ENCODE assay signal across 12 cellular contexts in genomic region chr9:20015427-20015931, GRCh38.
DNase-seq lines count a peak whose midpoint lies in the region; ATAC-seq, FAIRE-seq and TF ChIP-seq lines count a peak whose summit lies in the region.
"Had no signal": no experiment of that assay in that cellular context is flagged by ENCODE, and none has a peak within 500 bp of the region (broad histone marks: within the 10 kb centered on the region; RNA-seq: fewer than 3 reads in every experiment).

No MANE protein-coding gene starts in this region.

- FAIRE-seq in GM18507 (lab: Jason Lieb, UNC) = peak; percentile 66
- FAIRE-seq in GM12878 (lab: Jason Lieb, UNC) = no peak
- FAIRE-seq: colon had no signal

- DNase-seq in GM18507 (ENCODE audit: extremely low spot score, insufficient read length, low read depth) = no peak
- peak; percentile 61 for DNase-seq in Jurkat, Clone E6-1 (ENCODE audit: low read depth, low spot score)
- DNase-seq in GM12878 (ENCODE audit: low read depth, low spot score) = peak; percentile 9
- DNase-seq in NCI-H748 (lab: John Stamatoyannopoulos, UW; ENCODE audit: unreplicated experiment) = no peak
- no peak for DNase-seq in SHP77 (lab: John Stamatoyannopoulos, UW)
- DNase-seq in NCI-H526 (lab: John Stamatoyannopoulos, UW) = no peak
- DNase-seq: activated CD8-positive, alpha-beta memory T cell treated with anti-CD3 and anti-CD28 coated beads, Interleukin-2, amount 50 U/mL, for 48 hours; GF-D8; heart left ventricle had no signal

- 64% methylated on average over 2 of the region's 2 CpGs for WGBS in GM12878 (ENCODE audit: insufficient coverage, insufficient replicate concordance, low lambda C conversion rate, missing lambda C conversion rate)

- H3K36me3 ChIP-seq in GM12878 (ENCODE audit: control insufficient read depth in 2 of 2, insufficient read depth in 2 of 2, low read length in 1 of 2) = no peaks in the 10 kb centered on the region
- H3K36me3 ChIP-seq: heart left ventricle had no signal

- H3K4me2 ChIP-seq in GM12878 (ENCODE audit: control insufficient read depth, insufficient read depth) = no peak overlapping the region

- intact Hi-C loops in GM12878 (cut with micrococcal nuclease; ENCODE audit: unreplicated experiment) = no loop called here

- H3K27me3 ChIP-seq in GM12878 (replicated peaks in 1 of 2; ENCODE audit: control insufficient read depth in 2 of 2, insufficient read depth in 2 of 2, low read length in 1 of 2) = no peaks in the 10 kb centered on the region
- H3K27me3 ChIP-seq: heart left ventricle had no signal

- no peak for TF ChIP-seq RAD21 in GM12878 (IDR thresholded peaks at IDR 0.05; ENCODE audit: insufficient read depth, low read depth, low read length)

- POLR2A ChIA-PET in GM12878 (lab: Charles Lee) = no interaction called here

- H3K9me3 ChIP-seq in GM12878 (replicated peaks; ENCODE audit: control insufficient read depth, insufficient read depth, low read length) = no peaks in the 10 kb centered on the region

- CTCF ChIA-PET in GM12878 (lab: Yijun Ruan, JAX) = interaction anchor here (1.1 to 1.5 kb wide), 3 partner anchors 11 to 17 kb away, joined by 3 to 4 read pairs (median 4); no protein-coding TSS in a partner anchor

- peak overlapping the region; percentile 46 for H2AFZ ChIP-seq in GM12878 (ENCODE audit: control insufficient read depth, low read depth, low read length)

- RAD21 ChIA-PET in GM12878 (lab: Charles Lee; ENCODE audit: unreplicated experiment) = interaction anchor here (0.7 kb wide), 1 partner anchor 15 kb away, joined by 3 read pairs; no protein-coding TSS in a partner anchor

- H3K4me3 ChIP-seq in Jurkat, Clone E6-1 (ENCODE audit: low read length) = no peak overlapping the region
- no peak overlapping the region for H3K4me3 ChIP-seq in GM12878
- H3K4me3 ChIP-seq: heart left ventricle had no signal

- no peaks in the 10 kb centered on the region for H3K79me2 ChIP-seq in GM12878 (ENCODE audit: control insufficient read depth, insufficient read depth, low read length)

- no peaks in the 10 kb centered on the region for H4K20me1 ChIP-seq in GM12878 (ENCODE audit: control insufficient read depth, insufficient read depth)

- no TSS peak for BruUV-seq in GM12878 (replicated peaks; lab: Mats Ljungman, UMichigan)

- H3K27ac ChIP-seq in GM12878 (ENCODE audit: control insufficient read depth, insufficient read depth) = no peak overlapping the region

- TF ChIP-seq EP300 in GM12878 (IDR thresholded peaks at IDR 0.05; ENCODE audit: borderline replicate concordance in 1 of 2, control insufficient read depth in 1 of 2, low read depth in 2 of 2, low read length in 2 of 2) = no peak

- H3K9ac ChIP-seq in GM12878 (ENCODE audit: control insufficient read depth, insufficient read depth, low read length) = no peak overlapping the region

- H3K4me1 ChIP-seq in GM12878 (ENCODE audit: control insufficient read depth, insufficient read depth, low read length) = no peaks in the 10 kb centered on the region

- peak; percentile 83 for ATAC-seq in GM21381 (IDR thresholded peaks at IDR 0.05; ENCODE audit: unreplicated experiment)
- ATAC-seq in GM12878 = peak; percentile 68
- no peak for ATAC-seq in HG02588 (IDR thresholded peaks at IDR 0.05; ENCODE audit: unreplicated experiment)

- TF ChIP-seq POLR2A in GM12878 (IDR thresholded peaks at IDR 0.05; ENCODE audit: low read depth, low read length) = no peak

- in situ Hi-C loops in GM12878 (cut with MboI) = no loop called here

- no peak for TF ChIP-seq CTCF in GM12878 (IDR thresholded peaks at IDR 0.05 in 2 of 3, conservative IDR thresholded peaks at IDR 0.05 in 1 of 3; ENCODE audit: control insufficient read depth in 2 of 3, extremely low read depth in 1 of 3, insufficient read depth in 1 of 3, low read depth in 3 of 3, low read length in 3 of 3)

- SMC1A ChIA-PET in GM12878 (lab: Charles Lee; ENCODE audit: uncharacterized antibody, unreplicated experiment) = interaction anchor here (0.8 to 1.1 kb wide), 4 partner anchors 9 to 69 kb away, joined by 3 to 4 read pairs (median 4); no protein-coding TSS in a partner anchor

TF ChIP-seq in GM12878, 131 proteins besides CTCF, POLR2A, EP300 and RAD21:
- peak; percentile 75 for TF ChIP-seq SPI1 (IDR thresholded peaks at IDR 0.05; ENCODE audit: borderline replicate concordance, insufficient read depth, low read depth, low read length)
- no peak for TF ChIP-seq CBFB (IDR thresholded peaks at IDR 0.05; ENCODE audit: low read depth)

Comparison
In these comparisons a context has a peak if more than half of its experiments do, and no peak if none do; other contexts are left out.
1. DNase-seq: peak in Jurkat, Clone E6-1 (single experiment) and GM12878 (single experiment); none in GM18507 (single experiment), NCI-H748 (single experiment), SHP77 (0 of 2) and NCI-H526 (0 of 2).